ENCODE assay signal across 9 cellular contexts in the genomic region with DNA sequence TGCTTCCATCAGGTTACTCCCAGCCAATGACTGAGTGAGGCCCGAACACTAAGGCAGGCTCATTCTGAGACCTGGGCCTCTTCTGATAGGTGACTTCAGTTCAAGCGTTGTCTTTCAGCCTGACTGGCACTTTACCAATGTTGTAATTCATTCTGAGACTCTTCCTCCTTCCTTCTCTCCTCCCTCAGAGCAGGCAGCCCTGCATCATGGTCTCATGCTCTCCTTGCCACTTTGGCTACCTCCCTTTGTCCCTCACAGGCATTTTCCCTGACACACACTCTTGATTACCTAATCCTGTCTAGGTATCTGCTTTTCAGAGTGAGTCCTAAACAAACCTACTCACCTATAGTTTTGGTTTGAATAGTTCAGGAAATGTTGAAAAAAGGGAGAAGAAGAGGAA. TPM values are rescaled to one million over a fixed set of nuclear protein-coding genes. Genes with fewer than 3 reads are reported as not detected.
"Had no signal": no experiment of that assay in that cellular context is flagged by ENCODE, and none has a peak within 500 bp of the region (broad histone marks: within the 10 kb centered on the region; RNA-seq: fewer than 3 reads in every experiment).

No MANE protein-coding gene starts in this region.

- H3K27ac ChIP-seq: HL-60 had no signal

- DNase-seq: H9, HCEC 1CT had no signal

- H3K4me3 ChIP-seq: GM23338 had no signal

- FAIRE-seq: H1, H54, HepG2 had no signal

RNA-seq across cellular contexts. Expression of a gene that starts 12.6 kb away (rescaled TPM):
- total RNA-seq: GM23338, H1, H9, HepG2, HT1080 had no signal
- polyA plus RNA-seq: GM23338, H1, HepG2, IgD-negative memory B cell had no signal

RNA-seq across cellular contexts. Expression of a gene that starts 21.9 kb away (rescaled TPM):
- total RNA-seq: GM23338, H1, H9, HepG2, HT1080 had no signal
- polyA plus RNA-seq: GM23338, H1, HepG2, IgD-negative memory B cell had no signal

RNA-seq across cellular contexts. Expression of a gene that starts 36.0 kb away (rescaled TPM):
- total RNA-seq: HepG2, HT1080 had no signal
- polyA plus RNA-seq: IgD-negative memory B cell had no signal

RNA-seq across cellular contexts. Expression of a gene that starts 37.8 kb away (rescaled TPM):
- total RNA-seq: GM23338, H1, H9, HT1080 had no signal
- polyA plus RNA-seq: GM23338, H1, HepG2 had no signal
